24 cellular contexts compared by ENCODE assay signal in the genomic region with DNA sequence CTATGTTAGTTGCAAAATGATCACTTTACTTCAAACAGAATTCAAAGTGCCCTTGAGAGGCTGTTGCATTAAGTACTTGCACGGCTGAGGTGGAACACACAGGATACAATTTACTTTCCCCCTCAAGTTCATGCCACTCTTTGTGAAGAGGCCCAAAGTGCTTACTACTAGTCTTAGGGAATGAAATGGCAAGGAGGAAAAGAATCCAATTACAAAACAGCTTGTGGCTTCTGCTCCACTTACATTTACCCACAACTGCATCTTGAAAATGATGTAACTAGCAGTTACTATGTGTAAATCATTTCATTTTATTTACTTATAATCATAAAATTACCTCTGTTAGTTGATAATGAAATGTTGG. TPM values are rescaled to one million over a fixed set of nuclear protein-coding genes. Genes with fewer than 3 reads are reported as not detected.
DNase-seq lines count a peak whose midpoint lies in the region; ATAC-seq and TF ChIP-seq lines count a peak whose summit lies in the region.
"Had no signal": no experiment of that assay in that cellular context is flagged by ENCODE, and none has a peak within 500 bp of the region (broad histone marks: within the 10 kb centered on the region; RNA-seq: fewer than 3 reads in every experiment).

No MANE protein-coding gene starts in this region.

- H3K36me3 ChIP-seq in neuronal stem cell (replicated peaks in 1 of 2; ENCODE audit: control insufficient read depth in 2 of 2, insufficient read depth in 2 of 2, low read length in 2 of 2), result no peaks in the 10 kb centered on the region
- H3K36me3 ChIP-seq: colonic mucosa, heart left ventricle, spleen, stomach had no signal

- no peaks in the 10 kb centered on the region for H3K79me1 ChIP-seq in neuronal stem cell (ENCODE audit: low read depth, low read length)

- ATAC-seq in HG03039 (IDR thresholded peaks at IDR 0.05; ENCODE audit: unreplicated experiment), result no peak
- ATAC-seq: GM12878, heart left ventricle had no signal

- peaks cover 3 to 92% (median 47%) of the 10 kb centered on the region in 3 experiments for H3K27me3 ChIP-seq in neuronal stem cell (ENCODE audit: control insufficient read depth in 3 of 3, insufficient read depth in 3 of 3, low read depth in 1 of 3, low read length in 3 of 3)

- H3K14ac ChIP-seq in neuronal stem cell (ENCODE audit: low read length), result no peak overlapping the region

- no peak overlapping the region for H3K23ac ChIP-seq in neuronal stem cell (ENCODE audit: low read depth, low read length, poor library complexity)

- no peak overlapping the region for H3K9ac ChIP-seq in neuronal stem cell (ENCODE audit: low read depth, low read length, poor library complexity)

- H2AFZ ChIP-seq in neuronal stem cell (ENCODE audit: low read length), result no peak overlapping the region

- H3K4me1 ChIP-seq in neuronal stem cell (ENCODE audit: control insufficient read depth in 2 of 2, insufficient read depth in 1 of 2, low read depth in 1 of 2, low read length in 2 of 2), result peaks cover 0 to 8% of the 10 kb centered on the region in 2 donors

- DNase-seq in NCI-H510A treated with DMSO at 0.1 percent for 48 hours (lab: John Stamatoyannopoulos, UW), result peak; percentile 15
- DNase-seq in NCI-H510A (lab: John Stamatoyannopoulos, UW), result no peak
- DNase-seq in NCI-H2107 treated with DMSO at 0.1 percent for 48 hours (lab: John Stamatoyannopoulos, UW; ENCODE audit: unreplicated experiment), result peak; percentile 52
- peak; percentile 82 for DNase-seq in choroid plexus epithelial cell (ENCODE audit: low read depth)
- DNase-seq in activated naive CD4-positive, alpha-beta T cell treated with anti-CD3 and anti-CD28 coated beads, Interleukin-2, amount 50 U/mL, for 16 hours, result no peak
- no peak for DNase-seq in activated CD4-positive, alpha-beta T cell treated with anti-CD3 and anti-CD28 coated beads, Interleukin-2, amount 50 U/mL, for 48 hours
- no peak for DNase-seq in neuronal stem cell (ENCODE audit: low spot score)
- DNase-seq: activated naive CD8-positive, alpha-beta T cell treated with anti-CD3 and anti-CD28 coated beads for 36 hours; C1 segment of cervical spinal cord; colonic mucosa; endodermal cell; heart left ventricle; immature natural killer cell; MM.1S; NCI-H1436 treated with DMSO at 0.1 percent for 48 hours; NCI-H446 treated with DMSO at 0.1 percent for 48 hours; spleen; stimulated activated CD4-positive, alpha-beta T cell treated with anti-CD3 and anti-CD28 coated beads, Interleukin-4, amount 100 ng/mL, for 24 hours; stomach; SW 1271; trophoblast cell had no signal

- TF ChIP-seq CTCF in choroid plexus epithelial cell (conservative IDR thresholded peaks at IDR 0.05; ENCODE audit: low read depth, low read length), result no peak

- H4K91ac ChIP-seq in neuronal stem cell (ENCODE audit: low read depth, low read length, poor library complexity), result no peak overlapping the region

- no peak overlapping the region for H3K4ac ChIP-seq in neuronal stem cell (ENCODE audit: low read length)

- no peak overlapping the region for H2BK15ac ChIP-seq in neuronal stem cell (ENCODE audit: low read length)

- H2BK120ac ChIP-seq in neuronal stem cell (ENCODE audit: low read depth, low read length), result no peak overlapping the region

- H2BK5ac ChIP-seq in neuronal stem cell (ENCODE audit: low read length), result no peak overlapping the region

- WGBS in neuronal stem cell (ENCODE audit: extremely low coverage in 2 of 2, insufficient read length in 2 of 2, insufficient replicate concordance in 1 of 2), 2 donors, result no CpG with 5 or more reads among the region's 1 CpG

- no peak overlapping the region for H3K27ac ChIP-seq in neuronal stem cell (replicated peaks; ENCODE audit: low read length)
- H3K27ac ChIP-seq: colonic mucosa, heart left ventricle, spleen, stomach had no signal

- no peak overlapping the region for H3K18ac ChIP-seq in neuronal stem cell (ENCODE audit: low read length)

- H4K8ac ChIP-seq in neuronal stem cell (ENCODE audit: low read depth, low read length), result no peak overlapping the region

- H3K4me3 ChIP-seq in choroid plexus epithelial cell (ENCODE audit: low read depth, low read length), result no peak overlapping the region
- no peak overlapping the region for H3K4me3 ChIP-seq in neuronal stem cell (ENCODE audit: low read length in 2 of 2)
- H3K4me3 ChIP-seq: colonic mucosa, GM12878, heart left ventricle, spleen, stomach had no signal

- no peaks in the 10 kb centered on the region for H3K9me3 ChIP-seq in neuronal stem cell (replicated peaks in 1 of 2; ENCODE audit: control insufficient read depth in 2 of 2, insufficient read depth in 1 of 2, low read depth in 1 of 2, low read length in 2 of 2)
- H3K9me3 ChIP-seq: colonic mucosa, heart left ventricle, spleen had no signal

- H2BK12ac ChIP-seq in neuronal stem cell (ENCODE audit: low read length), result no peak overlapping the region

- no peak overlapping the region for H2AK5ac ChIP-seq in neuronal stem cell (ENCODE audit: low read depth, low read length)

- H3K4me2 ChIP-seq in neuronal stem cell (ENCODE audit: insufficient read depth, low read length, poor library complexity, severe bottlenecking), result no peak overlapping the region

RNA-seq across cellular contexts. Expression of a gene that starts 14.6 kb away (rescaled TPM):
- 0.07 TPM for polyA plus RNA-seq in neuronal stem cell (2013, experiment 1 of 2)
- 0.06 TPM for polyA plus RNA-seq in neuronal stem cell (2013, experiment 2 of 2)
- polyA plus RNA-seq: GM12878, immature natural killer cell, liver had no signal

Comparison
In these comparisons a context has a peak if more than half of its experiments do, and no peak if none do; other contexts are left out.
1. DNase-seq: peak in NCI-H510A treated with DMSO at 0.1 percent for 48 hours (single experiment), NCI-H2107 treated with DMSO at 0.1 percent for 48 hours (single experiment) and choroid plexus epithelial cell (single experiment); none in NCI-H510A (single experiment), activated naive CD4-positive, alpha-beta T cell treated with anti-CD3 and anti-CD28 coated beads, Interleukin-2, amount 50 U/mL, for 16 hours (single experiment), activated CD4-positive, alpha-beta T cell treated with anti-CD3 and anti-CD28 coated beads, Interleukin-2, amount 50 U/mL, for 48 hours (0 of 2) and neuronal stem cell (single experiment).